ENCODE assay signal across 9 cellular contexts in genomic region chr3:120451670-120452220, GRCh38. TPM values are rescaled to one million over a fixed set of nuclear protein-coding genes. Genes with fewer than 3 reads are reported as not detected.
DNase-seq lines count a peak whose midpoint lies in the region; ATAC-seq and TF ChIP-seq lines count a peak whose summit lies in the region.
"Had no signal": no experiment of that assay in that cellular context is flagged by ENCODE, and none has a peak within 500 bp of the region (broad histone marks: within the 10 kb centered on the region; RNA-seq: fewer than 3 reads in every experiment).

No MANE protein-coding gene starts in this region.

- H3K27ac Mint-ChIP-seq in stimulated activated naive CD8-positive, alpha-beta T cell treated with anti-CD3 and anti-CD28 coated beads, Interleukin-15, Interleukin-2, amounts not matched to agents 100 ng/mL and 50 ng/mL, for 24 hours = no peak overlapping the region
- H3K27ac Mint-ChIP-seq in naive B cell = peak overlapping the region in 2 of 6 donors; percentile 23 to 37

- no peaks in the 10 kb centered on the region for H3K36me3 Mint-ChIP-seq in stimulated activated naive CD8-positive, alpha-beta T cell treated with anti-CD3 and anti-CD28 coated beads, Interleukin-15, Interleukin-2, amounts not matched to agents 100 ng/mL and 50 ng/mL, for 24 hours (ENCODE audit: low read depth)
- H3K36me3 Mint-ChIP-seq in naive B cell = peaks cover 0 to 10% of the 10 kb centered on the region in 2 donors

- no peak overlapping the region for H2AFZ ChIP-seq in Karpas-422 (ENCODE audit: low read length)

- no peak overlapping the region for H3K9ac ChIP-seq in Karpas-422 (ENCODE audit: low read length)

- H3K79me2 ChIP-seq in Karpas-422 (ENCODE audit: low read length) = no peaks in the 10 kb centered on the region

- H3K36me3 ChIP-seq in vagina (no peaks in the 10 kb centered on the region), Karpas-422 (ENCODE audit: insufficient read depth, low read length) (no peaks in the 10 kb centered on the region)

- peak overlapping the region; percentile 95 for H3K4me3 ChIP-seq in coronary artery
- peak overlapping the region; percentile 63 to 65 for H3K4me3 ChIP-seq in vagina
- H3K4me3 ChIP-seq in Karpas-422 (ENCODE audit: low read length) = no peak overlapping the region

- H3K27me3 Mint-ChIP-seq in stimulated activated naive CD8-positive, alpha-beta T cell treated with anti-CD3 and anti-CD28 coated beads, Interleukin-15, Interleukin-2, amounts not matched to agents 100 ng/mL and 50 ng/mL, for 24 hours = peaks cover 51% of the 10 kb centered on the region
- H3K27me3 Mint-ChIP-seq in naive B cell = peaks cover 38 to 46% (median 43%) of the 10 kb centered on the region in 3 donors

- H3K4me3 Mint-ChIP-seq in stimulated activated naive CD8-positive, alpha-beta T cell treated with anti-CD3 and anti-CD28 coated beads, Interleukin-15, Interleukin-2, amounts not matched to agents 100 ng/mL and 50 ng/mL, for 24 hours = peak overlapping the region; percentile 75
- peak overlapping the region; percentile 29 to 92 (median 75) for H3K4me3 Mint-ChIP-seq in naive B cell

- no peaks in the 10 kb centered on the region for H3K27me3 ChIP-seq in vagina
- no peaks in the 10 kb centered on the region for H3K27me3 ChIP-seq in Karpas-422 (ENCODE audit: low read length)

- no peak for TF ChIP-seq POLR2A in vagina (IDR thresholded peaks at IDR 0.05)

- no peaks in the 10 kb centered on the region for H3K9me2 ChIP-seq in Karpas-422 (replicated peaks; ENCODE audit: insufficient read depth, low read length)

- H3K4me1 ChIP-seq in vagina (peaks cover 36% of the 10 kb centered on the region), Karpas-422 (ENCODE audit: low read length) (no peaks in the 10 kb centered on the region)

- H3K4me1 Mint-ChIP-seq in stimulated activated naive CD8-positive, alpha-beta T cell treated with anti-CD3 and anti-CD28 coated beads, Interleukin-15, Interleukin-2, amounts not matched to agents 100 ng/mL and 50 ng/mL, for 24 hours (ENCODE audit: low read depth) = peaks cover 6% of the 10 kb centered on the region
- H3K4me1 Mint-ChIP-seq in naive B cell = peaks cover 9 to 14% (median 11%) of the 10 kb centered on the region in 3 donors

- TF ChIP-seq CTCF in coronary artery (IDR thresholded peaks at IDR 0.05) = no peak
- TF ChIP-seq CTCF in vagina (IDR thresholded peaks at IDR 0.05) = no peak

- intact Hi-C loops in vagina (cut with DNase I) = loop anchor here (5.0 kb wide), 1 partner anchor 41 kb away; no protein-coding TSS in a partner anchor

- H3K4me2 ChIP-seq in Karpas-422 (ENCODE audit: low read depth, low read length, poor library complexity, severe bottlenecking) = no peak overlapping the region

- ATAC-seq in stimulated activated naive CD8-positive, alpha-beta T cell treated with anti-CD3 and anti-CD28 coated beads, Interleukin-15, Interleukin-2, amounts not matched to agents 100 U/mL and 50 U/mL, for 24 hours = no peak
- ATAC-seq in naive B cell (ENCODE audit: low read depth in 2 of 2) (no peak), GM21619 (IDR thresholded peaks at IDR 0.05; ENCODE audit: unreplicated experiment) (no peak)

- H3K27ac ChIP-seq in coronary artery (peak overlapping the region; percentile 96 to 99), vagina (peak overlapping the region; percentile 86), Karpas-422 (ENCODE audit: low read length) (no peak overlapping the region)

- H3K9me3 ChIP-seq in vagina = no peaks in the 10 kb centered on the region
- no peaks in the 10 kb centered on the region for H3K9me3 ChIP-seq in Karpas-422 (ENCODE audit: low read length)

- DNase-seq in stimulated activated naive CD8-positive, alpha-beta T cell treated with anti-CD3 and anti-CD28 coated beads, Interleukin-15, Interleukin-2, amounts not matched to agents 100 U/mL and 50 U/mL, for 24 hours = no peak
- DNase-seq in coronary artery (ENCODE audit: low spot score) (peak; percentile 62), naive B cell (no peak), vagina (ENCODE audit: extremely low spot score in 2 of 2) (peak in 1 of 2 donors; percentile 87), cerebellar nuclear complex (lab: John Stamatoyannopoulos, UW) (no peak), Karpas-422 (no peak)
- DNase-seq: NCI-H2029 treated with DMSO at 0.1 percent for 48 hours had no signal

- no peaks in the 10 kb centered on the region for H4K20me1 ChIP-seq in Karpas-422 (ENCODE audit: insufficient read depth, low read depth, low read length)

- peaks cover 4% of the 10 kb centered on the region for H3K9me3 Mint-ChIP-seq in stimulated activated naive CD8-positive, alpha-beta T cell treated with anti-CD3 and anti-CD28 coated beads, Interleukin-15, Interleukin-2, amounts not matched to agents 100 ng/mL and 50 ng/mL, for 24 hours
- peaks cover 0 to 11% (median 4%) of the 10 kb centered on the region in 7 donors for H3K9me3 Mint-ChIP-seq in naive B cell

RNA-seq across cellular contexts. Expression of gene FSTL1, which starts 1.0 kb away (rescaled TPM):
- 1 to 10 TPM in 1 of 6 donors, under 1 TPM in 2, not detected in 3; 0.29 to 1.3 (median 0.92) TPM for polyA plus RNA-seq in naive B cell (ENCODE audit: low read depth in 6 of 6)
- 387 TPM for total RNA-seq in vagina
- total RNA-seq in Karpas-422 (2014; rRNA removed; shearing (Covaris generic); ENCODE audit: low replicate concordance) = not detected in 2 replicates

Comparison
In these comparisons a context has a peak if more than half of its experiments do, and no peak if none do; other contexts are left out.
1. RNA of gene FSTL1, which starts 1.0 kb away (total RNA-seq): 387 TPM in vagina (single experiment); not detected in Karpas-422; every median in the first group is over 100 times any median in the second.